23 cellular contexts compared by ENCODE assay signal in the genomic region with DNA sequence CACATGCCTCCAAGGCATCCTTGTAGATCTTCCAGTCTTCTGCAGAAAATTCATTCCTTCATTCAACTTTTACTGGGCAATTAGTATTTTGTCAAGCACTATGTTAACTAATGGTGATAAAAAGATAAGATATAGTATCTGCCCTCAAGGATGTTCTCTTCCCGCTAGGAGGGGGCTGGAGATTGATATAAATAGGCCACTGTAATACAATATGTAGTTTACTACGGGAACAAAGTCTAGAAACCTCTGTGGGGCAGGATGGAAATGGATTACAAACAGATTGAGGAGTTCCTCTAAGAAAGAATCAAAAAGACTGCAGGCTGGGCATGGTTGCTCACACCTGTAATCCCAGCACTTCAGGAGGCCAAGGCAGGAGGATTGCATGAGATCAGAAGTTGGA.
"Had no signal": no experiment of that assay in that cellular context is flagged by ENCODE, and none has a peak within 500 bp of the region (broad histone marks: within the 10 kb centered on the region; RNA-seq: fewer than 3 reads in every experiment).

No MANE protein-coding gene starts in this region.

- H3K4me3 ChIP-seq: colonic mucosa, esophagus muscularis mucosa, heart right ventricle, left lung, lower lobe of right lung, mucosa of descending colon had no signal

- H3K4me3 Mint-ChIP-seq: dendritic cell treated with granulocyte-macrophage colony-stimulating factor and Interleukin-4, amounts not matched to agents 40 ng/mL and 50 ng/mL, for 4 days; effector memory CD8-positive, alpha-beta T cell; endodermal cell; mesothelial cell of epicardium; naive B cell had no signal

- H3K27ac ChIP-seq: colonic mucosa, esophagus muscularis mucosa, foreskin keratinocyte, heart right ventricle, left lung, lower lobe of right lung had no signal

- H3K27me3 ChIP-seq: colonic mucosa, esophagus muscularis mucosa, foreskin keratinocyte, left lung had no signal

- H3K9me3 ChIP-seq: colonic mucosa, esophagus muscularis mucosa, heart right ventricle, left lung, lower lobe of right lung, mucosa of descending colon had no signal

- ATAC-seq: effector memory CD8-positive, alpha-beta T cell; foreskin keratinocyte had no signal

- H3K4me1 Mint-ChIP-seq: naive B cell had no signal

- DNase-seq: colonic mucosa; cortex of kidney; effector CD8-positive, alpha-beta T cell; effector memory CD8-positive, alpha-beta T cell; foreskin keratinocyte; glutamatergic neuron; heart right ventricle; hippocampal formation; left cardiac atrium; left lung; lower lobe of right lung; mesenchymal stem cell; mucosa of descending colon; naive B cell had no signal

- H3K27ac Mint-ChIP-seq: dendritic cell treated with granulocyte-macrophage colony-stimulating factor and Interleukin-4, amounts not matched to agents 40 ng/mL and 50 ng/mL, for 4 days; effector memory CD8-positive, alpha-beta T cell; endodermal cell; mesothelial cell of epicardium; naive B cell had no signal

- H3K4me1 ChIP-seq: colonic mucosa, esophagus muscularis mucosa, heart right ventricle, left lung, lower lobe of right lung had no signal

- H3K9me3 Mint-ChIP-seq: dendritic cell treated with granulocyte-macrophage colony-stimulating factor and Interleukin-4, amounts not matched to agents 40 ng/mL and 50 ng/mL, for 4 days; effector memory CD8-positive, alpha-beta T cell; endodermal cell; mesothelial cell of epicardium had no signal

- H3K36me3 Mint-ChIP-seq: mesothelial cell of epicardium, naive B cell had no signal

- FAIRE-seq: endometrium, endothelial cell of umbilical vein, frontal cortex, islet of Langerhans, keratinocyte had no signal

- H3K36me3 ChIP-seq: colonic mucosa, esophagus muscularis mucosa, heart right ventricle, left lung, lower lobe of right lung had no signal
